9 cellular contexts compared by ENCODE assay signal in genomic region chr2:97774425-97774824, GRCh38.
DNase-seq lines count a peak whose midpoint lies in the region; ATAC-seq and TF ChIP-seq lines count a peak whose summit lies in the region.
"Had no signal": no experiment of that assay in that cellular context is flagged by ENCODE, and none has a peak within 500 bp of the region (broad histone marks: within the 10 kb centered on the region; RNA-seq: fewer than 3 reads in every experiment).

No MANE protein-coding gene starts in this region.

- no peak overlapping the region for H3K27ac ChIP-seq in naive thymus-derived CD4-positive, alpha-beta T cell (ENCODE audit: low read depth, low read length)
- H3K27ac ChIP-seq in testis (no peak overlapping the region), tibial artery (no peak overlapping the region)
- H3K27ac ChIP-seq: pancreas had no signal

- no peaks in the 10 kb centered on the region for H3K27me3 ChIP-seq in naive thymus-derived CD4-positive, alpha-beta T cell (ENCODE audit: control insufficient read depth in 2 of 2, insufficient read depth in 2 of 2, low read length in 2 of 2)
- no peaks in the 10 kb centered on the region for H3K27me3 ChIP-seq in testis
- no peaks in the 10 kb centered on the region for H3K27me3 ChIP-seq in tibial artery
- H3K27me3 ChIP-seq: pancreas had no signal

- CTCF ChIA-PET in naive thymus-derived CD4-positive, alpha-beta T cell (lab: Charles Lee): interaction anchor here (1.7 kb wide), 1 partner anchor 75 kb away, joined by 5 read pairs; no protein-coding TSS in a partner anchor

- DNase-seq in GM10266 (ENCODE audit: extremely low spot score): no peak
- no peak for DNase-seq in LNCaP clone FGC (ENCODE audit: low read depth)
- peak; percentile 7 for DNase-seq in cerebellar cortex (ENCODE audit: low spot score)
- DNase-seq in naive thymus-derived CD4-positive, alpha-beta T cell: no peak
- DNase-seq in testis: no peak
- DNase-seq in tibial artery: no peak
- DNase-seq: activated T-cell treated with anti-CD3 and anti-CD28 coated beads for 4 hours, pancreas had no signal

- WGBS in testis, 2 donors: 62 to 75% methylated on average over 7 of the region's 7 CpGs

- TF ChIP-seq CTCF in GM10266 (IDR thresholded peaks at IDR 0.05; ENCODE audit: control insufficient read depth, insufficient read depth, low read depth, missing control alignments) (peak; percentile 40), LNCaP clone FGC (IDR thresholded peaks at IDR 0.05; ENCODE audit: control insufficient read depth, extremely low read depth, insufficient read depth) (peak; percentile 57), nephron (IDR thresholded peaks at IDR 0.05; ENCODE audit: unreplicated experiment in 3 of 3) (peak in 2 of 3 experiments; percentile 12 to 23), testis (IDR thresholded peaks at IDR 0.05) (peak in 1 of 3 experiments; percentile 27), tibial artery (IDR thresholded peaks at IDR 0.05) (no peak)

- TF ChIP-seq POLR2A in testis (IDR thresholded peaks at IDR 0.05): no peak

- H3K9me3 ChIP-seq in naive thymus-derived CD4-positive, alpha-beta T cell (ENCODE audit: control insufficient read depth in 2 of 3, low read length in 3 of 3): no peaks in the 10 kb centered on the region
- H3K9me3 ChIP-seq in testis (no peaks in the 10 kb centered on the region), tibial artery (no peaks in the 10 kb centered on the region)
- H3K9me3 ChIP-seq: pancreas had no signal

- H3K36me3 Mint-ChIP-seq in nephron (ENCODE audit: low read depth): peaks cover 73% of the 10 kb centered on the region
- H3K36me3 Mint-ChIP-seq in naive thymus-derived CD4-positive, alpha-beta T cell: peaks cover 5 to 54% (median 13%) of the 10 kb centered on the region in 5 donors

- no peak overlapping the region for H3K4me3 ChIP-seq in LNCaP clone FGC (ENCODE audit: low read depth, low read length)
- no peak overlapping the region for H3K4me3 ChIP-seq in naive thymus-derived CD4-positive, alpha-beta T cell (ENCODE audit: low read length)
- H3K4me3 ChIP-seq in testis: no peak overlapping the region
- no peak overlapping the region for H3K4me3 ChIP-seq in tibial artery
- H3K4me3 ChIP-seq: pancreas had no signal

- H3K4me3 Mint-ChIP-seq in nephron: no peak overlapping the region
- H3K4me3 Mint-ChIP-seq in naive thymus-derived CD4-positive, alpha-beta T cell: no peak overlapping the region

- ATAC-seq in naive thymus-derived CD4-positive, alpha-beta T cell: no peak

- peaks cover 8% of the 10 kb centered on the region for H3K4me1 Mint-ChIP-seq in nephron
- H3K4me1 Mint-ChIP-seq in naive thymus-derived CD4-positive, alpha-beta T cell: peaks cover 0 to 8% (median 5%) of the 10 kb centered on the region in 7 donors

- POLR2A ChIA-PET in naive thymus-derived CD4-positive, alpha-beta T cell (lab: Charles Lee): no interaction called here

- H3K27me3 Mint-ChIP-seq in nephron (ENCODE audit: low read depth): no peaks in the 10 kb centered on the region
- H3K27me3 Mint-ChIP-seq in naive thymus-derived CD4-positive, alpha-beta T cell: no peaks in the 10 kb centered on the region

- H3K27ac Mint-ChIP-seq in nephron: peak overlapping the region in 2 of 3 experiments; percentile 25 to 55
- peak overlapping the region in 4 of 9 donors; percentile 32 to 90 (median 35) for H3K27ac Mint-ChIP-seq in naive thymus-derived CD4-positive, alpha-beta T cell

- H3K4me1 ChIP-seq in naive thymus-derived CD4-positive, alpha-beta T cell (ENCODE audit: control insufficient read depth in 2 of 2, insufficient read depth in 2 of 2, low read length in 2 of 2): no peaks in the 10 kb centered on the region
- H3K4me1 ChIP-seq in testis (no peaks in the 10 kb centered on the region), tibial artery (no peaks in the 10 kb centered on the region)
- H3K4me1 ChIP-seq: pancreas had no signal

- intact Hi-C loops in naive thymus-derived CD4-positive, alpha-beta T cell (cut with micrococcal nuclease): no loop called here
- intact Hi-C loops in testis (cut with DNase I; ENCODE audit: low total_unique reads): no loop called here
- intact Hi-C loops in tibial artery (cut with DNase I; ENCODE audit: low total_unique reads): no loop called here

- no peaks in the 10 kb centered on the region for H3K9me3 Mint-ChIP-seq in nephron
- peaks cover 0 to 3% (median 0%) of the 10 kb centered on the region in 11 donors for H3K9me3 Mint-ChIP-seq in naive thymus-derived CD4-positive, alpha-beta T cell

- H3K36me3 ChIP-seq in naive thymus-derived CD4-positive, alpha-beta T cell (ENCODE audit: control insufficient read depth in 2 of 3, insufficient read depth in 3 of 3, low read length in 3 of 3): peaks cover 0 to 35% (median 0%) of the 10 kb centered on the region in 3 experiments
- H3K36me3 ChIP-seq in testis (ENCODE audit: low read depth, missing control alignments) (no peaks in the 10 kb centered on the region), tibial artery (peaks cover 38 to 78% (median 56%) of the 10 kb centered on the region in 3 donors)

Comparison
In these comparisons a context has a peak if more than half of its experiments do, and no peak if none do; other contexts are left out.
1. CTCF ChIP-seq: peak in GM10266 (single experiment), LNCaP clone FGC (single experiment) and nephron (2 of 3); none in tibial artery (0 of 2).